Comparison of ENCODE assay signal across 20 cellular contexts in the genomic region with DNA sequence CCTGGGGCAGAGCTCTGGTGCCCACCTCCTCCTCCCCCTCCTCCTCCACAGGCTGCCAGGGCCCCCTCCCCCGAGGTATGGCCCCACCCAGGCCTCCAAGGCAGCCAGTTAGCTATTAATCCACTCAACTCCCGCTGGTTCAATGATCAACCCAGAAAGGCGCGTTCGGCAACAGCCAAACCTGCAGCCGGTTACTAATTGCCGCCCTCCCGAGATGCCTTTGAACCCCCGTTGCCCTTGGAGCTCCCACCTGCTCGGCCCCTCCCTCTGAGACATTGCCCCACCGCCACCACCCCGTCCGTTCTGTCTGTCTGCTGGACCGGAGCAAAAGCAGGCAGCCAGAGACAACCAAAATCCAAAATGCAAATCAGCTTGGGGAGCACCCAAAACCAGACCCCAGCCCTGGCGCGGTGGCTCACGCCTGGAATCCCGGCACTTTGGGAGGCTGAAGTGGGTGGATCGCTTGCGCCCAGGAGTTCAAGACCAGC. TPM values are rescaled to one million over a fixed set of nuclear protein-coding genes. Genes with fewer than 3 reads are reported as not detected.
A peak's percentile ranks its signal among the peaks of the same experiment; 100 is the strongest.
DNase-seq lines count a peak whose midpoint lies in the region; ATAC-seq and TF ChIP-seq lines count a peak whose summit lies in the region.
"Had no signal": no experiment of that assay in that cellular context is flagged by ENCODE, and none has a peak within 500 bp of the region (broad histone marks: within the 10 kb centered on the region; RNA-seq: fewer than 3 reads in every experiment).

No MANE protein-coding gene starts in this region.

- TF ChIP-seq RAD21 in liver (IDR thresholded peaks at IDR 0.05), result peak in 1 of 2 donors; percentile 50

- H3K27me3 ChIP-seq in liver (ENCODE audit: control insufficient read depth in 4 of 4, insufficient read depth in 4 of 4, low read length in 3 of 4), result no peaks in the 10 kb centered on the region
- H3K27me3 ChIP-seq in transverse colon, result no peaks in the 10 kb centered on the region
- no peaks in the 10 kb centered on the region for H3K27me3 ChIP-seq in sigmoid colon
- H3K27me3 ChIP-seq: ascending aorta, dorsolateral prefrontal cortex, spleen had no signal

- TF ChIP-seq POLR2A in transverse colon (IDR thresholded peaks at IDR 0.05) (no peak), sigmoid colon (IDR thresholded peaks at IDR 0.05) (no peak)

- intact Hi-C loops in transverse colon (cut with DNase I; ENCODE audit: low total_unique reads), result no loop called here
- intact Hi-C loops in sigmoid colon (cut with DNase I), result no loop called here

- peak; percentile 38 for DNase-seq in NCI-H82 (lab: John Stamatoyannopoulos, UW)
- DNase-seq in NCI-H82 treated with DMSO at 0.1 percent for 48 hours (lab: John Stamatoyannopoulos, UW; ENCODE audit: unreplicated experiment), result no peak
- peak; percentile 88 for DNase-seq in transverse colon
- no peak for DNase-seq in sigmoid colon
- DNase-seq: activated CD4-positive, alpha-beta memory T cell treated with anti-CD3 and anti-CD28 coated beads, Interleukin-2, amount 10 ng/mL, durations not matched to agents 7 days and 5 days; DMS79 treated with DMSO at 0.1 percent for 48 hours; dorsolateral prefrontal cortex; hypothalamus; mesendoderm; NCI-H2081 treated with DMSO at 0.1 percent for 48 hours; occipital lobe; OCI-M1; spleen had no signal

- H3K9me3 ChIP-seq in liver (ENCODE audit: control insufficient read depth in 4 of 4, low read length in 3 of 4) (no peaks in the 10 kb centered on the region), transverse colon (no peaks in the 10 kb centered on the region), sigmoid colon (no peaks in the 10 kb centered on the region)
- H3K9me3 ChIP-seq: ascending aorta, HAP-1, spleen had no signal

- peak overlapping the region; percentile 3 for H3K27ac ChIP-seq in angular gyrus (ENCODE audit: low read depth, low read length)
- peak overlapping the region; percentile 28 to 52 for H3K27ac ChIP-seq in liver (ENCODE audit: low read depth in 1 of 2, low read length in 2 of 2)
- H3K27ac ChIP-seq in transverse colon, result peak overlapping the region; percentile 82 to 93 (median 86)
- H3K27ac ChIP-seq in sigmoid colon, result peak overlapping the region in 1 of 4 donors; percentile 0
- H3K27ac ChIP-seq: ascending aorta had no signal

- TF ChIP-seq EP300 in transverse colon (IDR thresholded peaks at IDR 0.05; ENCODE audit: low read depth) (peak; percentile 20), sigmoid colon (IDR thresholded peaks at IDR 0.05) (no peak)

- no peak overlapping the region for H3K9ac ChIP-seq in liver (ENCODE audit: low read depth in 1 of 2, low read length in 2 of 2)

- TF ChIP-seq CTCF in liver (IDR thresholded peaks at IDR 0.05; ENCODE audit: low read depth, low read length, missing input control) (no peak), transverse colon (IDR thresholded peaks at IDR 0.05) (no peak), sigmoid colon (IDR thresholded peaks at IDR 0.05) (no peak)

- 34% methylated on average over 20 of the region's 20 CpGs for WGBS in liver
- WGBS in transverse colon (ENCODE audit: low coverage in 1 of 2), 2 donors, result 51% methylated on average over 20 of the region's 20 CpGs; no CpG with 5 or more reads in 1 of the 2 donors
- WGBS in sigmoid colon, 2 donors, result 20 to 73% methylated on average over 20 of the region's 20 CpGs

- in situ Hi-C loops in transverse colon (cut with MboI; ENCODE audit: low pct_ligation_motif_present in 1 of 4, low pct_unique_long_range_greater_than_20kb in 1 of 4, low sequenced_read_pairs in 3 of 4), result no loop called here

- H3K4me1 ChIP-seq in liver (ENCODE audit: control insufficient read depth in 4 of 4, insufficient read depth in 4 of 4, low read length in 3 of 4), result peaks cover 34 to 83% (median 62%) of the 10 kb centered on the region in 4 donors
- peaks cover 33 to 62% (median 59%) of the 10 kb centered on the region in 4 donors for H3K4me1 ChIP-seq in transverse colon
- peaks cover 0 to 20% (median 8%) of the 10 kb centered on the region in 4 donors for H3K4me1 ChIP-seq in sigmoid colon
- H3K4me1 ChIP-seq: ascending aorta, HAP-1 had no signal

- H3K4me3 ChIP-seq in liver (ENCODE audit: low read depth in 1 of 3, low read length in 3 of 3) (no peak overlapping the region), transverse colon (no peak overlapping the region), sigmoid colon (no peak overlapping the region)
- H3K4me3 ChIP-seq: ascending aorta, dorsolateral prefrontal cortex, HAP-1, spleen had no signal

- ATAC-seq in HG03342 (IDR thresholded peaks at IDR 0.05; ENCODE audit: unreplicated experiment) (no peak), GM18861 (IDR thresholded peaks at IDR 0.05; ENCODE audit: unreplicated experiment) (no peak)
- ATAC-seq: SK-N-SH treated with all-trans-retinoic acid at 6 μM for 48 hours had no signal

- H3K36me3 ChIP-seq in liver (ENCODE audit: control insufficient read depth in 4 of 4, insufficient read depth in 3 of 4, low read depth in 1 of 4, low read length in 3 of 4) (peaks cover 0 to 21% (median 9%) of the 10 kb centered on the region in 4 donors), transverse colon (peaks cover 0 to 19% (median 4%) of the 10 kb centered on the region in 4 donors), sigmoid colon (peaks cover 26 to 83% (median 59%) of the 10 kb centered on the region in 4 donors)

TF ChIP-seq in liver, 16 proteins besides CTCF, POLR2A, EP300 and RAD21 (continues in another document):
- TF ChIP-seq, protein P1, sequence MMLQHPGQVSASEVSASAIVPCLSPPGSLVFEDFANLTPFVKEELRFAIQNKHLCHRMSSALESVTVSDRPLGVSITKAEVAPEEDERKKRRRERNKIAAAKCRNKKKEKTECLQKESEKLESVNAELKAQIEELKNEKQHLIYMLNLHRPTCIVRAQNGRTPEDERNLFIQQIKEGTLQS (IDR thresholded peaks at IDR 0.05), result no peak
- TF ChIP-seq, protein P2, sequence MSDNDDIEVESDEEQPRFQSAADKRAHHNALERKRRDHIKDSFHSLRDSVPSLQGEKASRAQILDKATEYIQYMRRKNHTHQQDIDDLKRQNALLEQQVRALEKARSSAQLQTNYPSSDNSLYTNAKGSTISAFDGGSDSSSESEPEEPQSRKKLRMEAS (IDR thresholded peaks at IDR 0.05), result no peak
- TF ChIP-seq GABPA (IDR thresholded peaks at IDR 0.05 in 1 of 2, conservative IDR thresholded peaks at IDR 0.05 in 1 of 2) (no peak), RXRA (IDR thresholded peaks at IDR 0.05) (peak; percentile 77 to 90), EGR1 (IDR thresholded peaks at IDR 0.05; ENCODE audit: low read depth in 2 of 2) (no peak), HNF4G (IDR thresholded peaks at IDR 0.05) (no peak), JUND (IDR thresholded peaks at IDR 0.05) (no peak), FOXA2 (IDR thresholded peaks at IDR 0.05) (no peak), HNF4A (conservative IDR thresholded peaks at IDR 0.05) (peak; percentile 48 to 74), FOXA1 (IDR thresholded peaks at IDR 0.05) (peak; percentile 31), TAF1 (conservative IDR thresholded peaks at IDR 0.05) (no peak), SP1 (IDR thresholded peaks at IDR 0.05) (peak; percentile 77), NR2F2 (IDR thresholded peaks at IDR 0.05) (no peak)
- TF ChIP-seq, protein P3, sequence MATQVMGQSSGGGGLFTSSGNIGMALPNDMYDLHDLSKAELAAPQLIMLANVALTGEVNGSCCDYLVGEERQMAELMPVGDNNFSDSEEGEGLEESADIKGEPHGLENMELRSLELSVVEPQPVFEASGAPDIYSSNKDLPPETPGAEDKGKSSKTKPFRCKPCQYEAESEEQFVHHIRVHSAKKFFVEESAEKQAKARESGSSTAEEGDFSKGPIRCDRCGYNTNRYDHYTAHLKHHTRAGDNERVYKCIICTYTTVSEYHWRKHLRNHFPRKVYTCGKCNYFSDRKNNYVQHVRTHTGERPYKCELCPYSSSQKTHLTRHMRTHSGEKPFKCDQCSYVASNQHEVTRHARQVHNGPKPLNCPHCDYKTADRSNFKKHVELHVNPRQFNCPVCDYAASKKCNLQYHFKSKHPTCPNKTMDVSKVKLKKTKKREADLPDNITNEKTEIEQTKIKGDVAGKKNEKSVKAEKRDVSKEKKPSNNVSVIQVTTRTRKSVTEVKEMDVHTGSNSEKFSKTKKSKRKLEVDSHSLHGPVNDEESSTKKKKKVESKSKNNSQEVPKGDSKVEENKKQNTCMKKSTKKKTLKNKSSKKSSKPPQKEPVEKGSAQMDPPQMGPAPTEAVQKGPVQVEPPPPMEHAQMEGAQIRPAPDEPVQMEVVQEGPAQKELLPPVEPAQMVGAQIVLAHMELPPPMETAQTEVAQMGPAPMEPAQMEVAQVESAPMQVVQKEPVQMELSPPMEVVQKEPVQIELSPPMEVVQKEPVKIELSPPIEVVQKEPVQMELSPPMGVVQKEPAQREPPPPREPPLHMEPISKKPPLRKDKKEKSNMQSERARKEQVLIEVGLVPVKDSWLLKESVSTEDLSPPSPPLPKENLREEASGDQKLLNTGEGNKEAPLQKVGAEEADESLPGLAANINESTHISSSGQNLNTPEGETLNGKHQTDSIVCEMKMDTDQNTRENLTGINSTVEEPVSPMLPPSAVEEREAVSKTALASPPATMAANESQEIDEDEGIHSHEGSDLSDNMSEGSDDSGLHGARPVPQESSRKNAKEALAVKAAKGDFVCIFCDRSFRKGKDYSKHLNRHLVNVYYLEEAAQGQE (IDR thresholded peaks at IDR 0.05), result peak; percentile 79
- TF ChIP-seq, protein P4, sequence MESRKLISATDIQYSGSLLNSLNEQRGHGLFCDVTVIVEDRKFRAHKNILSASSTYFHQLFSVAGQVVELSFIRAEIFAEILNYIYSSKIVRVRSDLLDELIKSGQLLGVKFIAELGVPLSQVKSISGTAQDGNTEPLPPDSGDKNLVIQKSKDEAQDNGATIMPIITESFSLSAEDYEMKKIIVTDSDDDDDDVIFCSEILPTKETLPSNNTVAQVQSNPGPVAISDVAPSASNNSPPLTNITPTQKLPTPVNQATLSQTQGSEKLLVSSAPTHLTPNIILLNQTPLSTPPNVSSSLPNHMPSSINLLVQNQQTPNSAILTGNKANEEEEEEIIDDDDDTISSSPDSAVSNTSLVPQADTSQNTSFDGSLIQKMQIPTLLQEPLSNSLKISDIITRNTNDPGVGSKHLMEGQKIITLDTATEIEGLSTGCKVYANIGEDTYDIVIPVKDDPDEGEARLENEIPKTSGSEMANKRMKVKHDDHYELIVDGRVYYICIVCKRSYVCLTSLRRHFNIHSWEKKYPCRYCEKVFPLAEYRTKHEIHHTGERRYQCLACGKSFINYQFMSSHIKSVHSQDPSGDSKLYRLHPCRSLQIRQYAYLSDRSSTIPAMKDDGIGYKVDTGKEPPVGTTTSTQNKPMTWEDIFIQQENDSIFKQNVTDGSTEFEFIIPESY (IDR thresholded peaks at IDR 0.05), result no peak

RNA-seq across cellular contexts. Expression of a gene that starts 25.8 kb away (rescaled TPM):
- 10 to 100 TPM in 1 of 2 donors, 1 to 10 TPM in 1; 9.4 to 22.3 TPM for total RNA-seq in liver
- polyA plus RNA-seq in liver, result 1 to 10 TPM; 2.4 to 7.5 TPM
- 100 to 1,000 TPM in 2 of 4 donors, 10 to 100 TPM in 2; 48.2 to 154 (median 98.2) TPM for total RNA-seq in transverse colon
- total RNA-seq in sigmoid colon, result 10 to 100 TPM; 16.6 to 36.0 (median 31.8) TPM
- 10 to 100 TPM in 1 of 3 donors, 1 to 10 TPM in 2; 1.8 to 30.8 (median 3.7) TPM for polyA plus RNA-seq in sigmoid colon

RNA-seq across cellular contexts. Expression of a gene that starts 37.3 kb away (rescaled TPM):
- total RNA-seq in liver (10 to 100 TPM; 21.7 to 96.1 TPM), transverse colon (10 to 100 TPM; 54.1 to 75.9 (median 65.8) TPM), sigmoid colon (10 to 100 TPM; 22.9 to 33.9 (median 30.2) TPM)
- polyA plus RNA-seq in liver (10 to 100 TPM; 43.3 to 88.7 TPM), sigmoid colon (10 to 100 TPM; 22.8 to 57.0 (median 24.5) TPM)

Comparison
In these comparisons a context has a peak if more than half of its experiments do, and no peak if none do; other contexts are left out.
1. DNase-seq: peak in NCI-H82 (single experiment) and transverse colon (single experiment); none in NCI-H82 treated with DMSO at 0.1 percent for 48 hours (single experiment) and sigmoid colon (single experiment).